Comparison of ENCODE assay signal across 8 cellular contexts in genomic region chr2:54838585-54839035, GRCh38.
DNase-seq lines count a peak whose midpoint lies in the region; ATAC-seq and TF ChIP-seq lines count a peak whose summit lies in the region.

No MANE protein-coding gene starts in this region.

- POLR2A ChIA-PET in AG04449 (lab: Yijun Ruan, JAX), result no interaction called here
- POLR2A ChIA-PET in activated CD8-positive, alpha-beta T cell treated with anti-CD3 and anti-CD28 coated beads, Interleukin-2, amount 10 ng/mL, durations not matched to agents 7 days and 5 days (lab: Charles Lee), result interaction anchor here (0.6 kb wide), 1 partner anchor 134 kb away, joined by 3 read pairs; no protein-coding TSS in a partner anchor

- ATAC-seq in GM18498 (IDR thresholded peaks at IDR 0.05; ENCODE audit: unreplicated experiment) (peak; percentile 82), HG03175 (IDR thresholded peaks at IDR 0.05; ENCODE audit: unreplicated experiment) (peak; percentile 77)
- peak; percentile 89 for ATAC-seq in activated CD8-positive, alpha-beta T cell treated with anti-CD3 and anti-CD28 coated beads, Interleukin-2, amount 10 ng/mL, durations not matched to agents 7 days and 5 days

- no peaks in the 10 kb centered on the region for H3K4me1 Mint-ChIP-seq in activated CD8-positive, alpha-beta T cell treated with anti-CD3 and anti-CD28 coated beads, Interleukin-2, amount 10 ng/mL, durations not matched to agents 7 days and 5 days (ENCODE audit: low read depth)

- TF ChIP-seq CTCF in AG04449 (IDR thresholded peaks at IDR 0.05; ENCODE audit: insufficient read depth, low read length, missing control alignments), result peak; percentile 85

- no peak overlapping the region for H3K4me3 Mint-ChIP-seq in activated CD8-positive, alpha-beta T cell treated with anti-CD3 and anti-CD28 coated beads, Interleukin-2, amount 10 ng/mL, durations not matched to agents 7 days and 5 days

- no peaks in the 10 kb centered on the region for H3K36me3 Mint-ChIP-seq in activated CD8-positive, alpha-beta T cell treated with anti-CD3 and anti-CD28 coated beads, Interleukin-2, amount 10 ng/mL, durations not matched to agents 7 days and 5 days (ENCODE audit: low read depth)

- H3K4me3 ChIP-seq in AG04449 (ENCODE audit: low read depth, low read length), result no peak overlapping the region
- no peak overlapping the region for H3K4me3 ChIP-seq in effector memory CD4-positive, alpha-beta T cell (ENCODE audit: insufficient read depth, low read depth, low read length, poor library complexity, severe bottlenecking)

- no peaks in the 10 kb centered on the region for H3K27me3 ChIP-seq in effector memory CD4-positive, alpha-beta T cell (replicated peaks; ENCODE audit: control insufficient read depth, insufficient read depth, low read length, poor library complexity, severe bottlenecking)

- no peaks in the 10 kb centered on the region for H3K9me3 Mint-ChIP-seq in activated CD8-positive, alpha-beta T cell treated with anti-CD3 and anti-CD28 coated beads, Interleukin-2, amount 10 ng/mL, durations not matched to agents 7 days and 5 days (ENCODE audit: insufficient read depth)

- no peak for DNase-seq in AG04449 (ENCODE audit: low read depth, low spot score)
- peak; percentile 36 for DNase-seq in NCI-H526 treated with DMSO at 0.1 percent for 48 hours (lab: John Stamatoyannopoulos, UW)
- peak; percentile 72 for DNase-seq in activated CD8-positive, alpha-beta T cell treated with anti-CD3 and anti-CD28 coated beads, Interleukin-2, amount 10 ng/mL, durations not matched to agents 7 days and 5 days
- DNase-seq in effector memory CD4-positive, alpha-beta T cell, result peak; percentile 4 to 47 (median 6)
- DNase-seq in midbrain (lab: John Stamatoyannopoulos, UW), result peak; percentile 73
- DNase-seq in stimulated activated CD8-positive, alpha-beta memory T cell treated with anti-CD3 and anti-CD28 coated beads, Interleukin-4, amount 100 ng/mL, for 4 hours (ENCODE audit: low read depth in 2 of 2, low spot score in 1 of 2), result peak; percentile 7 to 48

- H3K9me3 ChIP-seq in effector memory CD4-positive, alpha-beta T cell (ENCODE audit: control insufficient read depth, low read length), result no peaks in the 10 kb centered on the region

- no peaks in the 10 kb centered on the region for H3K4me1 ChIP-seq in effector memory CD4-positive, alpha-beta T cell (ENCODE audit: control insufficient read depth, insufficient read depth, low read length, poor library complexity, severe bottlenecking)

- H3K27ac ChIP-seq in effector memory CD4-positive, alpha-beta T cell (ENCODE audit: insufficient read depth, low read length, poor library complexity, severe bottlenecking), result no peak overlapping the region

- H3K36me3 ChIP-seq in effector memory CD4-positive, alpha-beta T cell (ENCODE audit: control insufficient read depth, insufficient read depth, low read length), result no peaks in the 10 kb centered on the region

- CTCF ChIA-PET in AG04449 (lab: Yijun Ruan, JAX), result interaction anchor here (0.7 to 8.2 kb wide), 59 partner anchors 7 to 734 kb away, joined by 3 to 95 read pairs (median 4); no protein-coding TSS in a partner anchor
- CTCF ChIA-PET in activated CD8-positive, alpha-beta T cell treated with anti-CD3 and anti-CD28 coated beads, Interleukin-2, amount 10 ng/mL, durations not matched to agents 7 days and 5 days (lab: Charles Lee), result interaction anchor here (0.6 to 2.8 kb wide), 43 partner anchors 9 to 733 kb away, joined by 3 to 18 read pairs (median 5); partner anchors contain the start of gene EML6

- no peaks in the 10 kb centered on the region for H3K27me3 Mint-ChIP-seq in activated CD8-positive, alpha-beta T cell treated with anti-CD3 and anti-CD28 coated beads, Interleukin-2, amount 10 ng/mL, durations not matched to agents 7 days and 5 days (ENCODE audit: low read depth)

- no peak overlapping the region for H3K27ac Mint-ChIP-seq in activated CD8-positive, alpha-beta T cell treated with anti-CD3 and anti-CD28 coated beads, Interleukin-2, amount 10 ng/mL, durations not matched to agents 7 days and 5 days
